In the genomic region with DNA sequence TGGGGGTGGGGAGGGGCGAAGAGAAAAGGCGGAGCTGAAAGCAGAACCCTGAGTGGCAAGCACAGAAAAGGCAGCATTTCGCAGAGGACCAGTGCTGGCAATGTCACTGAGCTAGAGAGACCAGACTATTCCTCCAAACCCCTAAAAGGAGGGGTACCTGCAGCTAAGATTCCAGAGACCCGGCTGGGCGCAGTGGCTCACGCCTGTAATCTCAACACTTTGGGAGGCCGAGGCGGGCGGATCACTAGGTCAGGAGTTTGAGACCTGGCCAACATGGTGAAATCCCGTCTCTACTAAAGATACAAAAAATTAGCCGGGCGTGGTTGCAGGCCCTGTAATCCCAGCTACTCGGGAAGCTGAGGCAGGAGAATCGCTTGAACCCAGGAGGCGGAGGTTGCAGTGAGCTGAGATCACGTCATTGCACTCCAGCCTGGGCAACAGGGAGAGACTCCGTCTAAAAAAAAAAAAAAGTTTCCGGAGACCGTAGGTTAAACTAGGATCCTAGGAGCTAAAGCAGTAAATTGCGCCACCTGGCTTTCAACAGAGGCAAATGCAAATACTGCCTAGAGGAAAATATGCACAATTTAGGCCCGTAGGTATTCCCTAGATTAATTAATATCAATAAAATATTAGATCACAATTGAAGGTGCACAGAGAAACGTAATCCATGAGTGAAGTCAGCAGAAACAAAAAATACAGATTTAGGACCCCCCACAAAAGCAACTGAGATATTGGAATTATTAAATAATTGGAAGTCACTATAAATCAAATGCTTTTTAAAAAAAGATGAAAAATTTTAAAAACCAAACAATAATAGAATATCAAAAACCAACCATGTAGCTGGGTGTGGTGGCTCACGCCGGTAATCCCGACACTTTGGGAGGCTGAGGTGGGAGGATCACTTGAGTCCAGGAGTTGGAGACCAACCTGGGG, we compare ENCODE assay signal across 1 cellular context.
TF ChIP-seq lines count a peak whose summit lies in the region.

No MANE protein-coding gene starts in this region.

TF ChIP-seq in HepG2, 621 proteins besides CTCF, POLR2A, EP300 and RAD21 (continued from another document):
- TF ChIP-seq, protein P1, sequence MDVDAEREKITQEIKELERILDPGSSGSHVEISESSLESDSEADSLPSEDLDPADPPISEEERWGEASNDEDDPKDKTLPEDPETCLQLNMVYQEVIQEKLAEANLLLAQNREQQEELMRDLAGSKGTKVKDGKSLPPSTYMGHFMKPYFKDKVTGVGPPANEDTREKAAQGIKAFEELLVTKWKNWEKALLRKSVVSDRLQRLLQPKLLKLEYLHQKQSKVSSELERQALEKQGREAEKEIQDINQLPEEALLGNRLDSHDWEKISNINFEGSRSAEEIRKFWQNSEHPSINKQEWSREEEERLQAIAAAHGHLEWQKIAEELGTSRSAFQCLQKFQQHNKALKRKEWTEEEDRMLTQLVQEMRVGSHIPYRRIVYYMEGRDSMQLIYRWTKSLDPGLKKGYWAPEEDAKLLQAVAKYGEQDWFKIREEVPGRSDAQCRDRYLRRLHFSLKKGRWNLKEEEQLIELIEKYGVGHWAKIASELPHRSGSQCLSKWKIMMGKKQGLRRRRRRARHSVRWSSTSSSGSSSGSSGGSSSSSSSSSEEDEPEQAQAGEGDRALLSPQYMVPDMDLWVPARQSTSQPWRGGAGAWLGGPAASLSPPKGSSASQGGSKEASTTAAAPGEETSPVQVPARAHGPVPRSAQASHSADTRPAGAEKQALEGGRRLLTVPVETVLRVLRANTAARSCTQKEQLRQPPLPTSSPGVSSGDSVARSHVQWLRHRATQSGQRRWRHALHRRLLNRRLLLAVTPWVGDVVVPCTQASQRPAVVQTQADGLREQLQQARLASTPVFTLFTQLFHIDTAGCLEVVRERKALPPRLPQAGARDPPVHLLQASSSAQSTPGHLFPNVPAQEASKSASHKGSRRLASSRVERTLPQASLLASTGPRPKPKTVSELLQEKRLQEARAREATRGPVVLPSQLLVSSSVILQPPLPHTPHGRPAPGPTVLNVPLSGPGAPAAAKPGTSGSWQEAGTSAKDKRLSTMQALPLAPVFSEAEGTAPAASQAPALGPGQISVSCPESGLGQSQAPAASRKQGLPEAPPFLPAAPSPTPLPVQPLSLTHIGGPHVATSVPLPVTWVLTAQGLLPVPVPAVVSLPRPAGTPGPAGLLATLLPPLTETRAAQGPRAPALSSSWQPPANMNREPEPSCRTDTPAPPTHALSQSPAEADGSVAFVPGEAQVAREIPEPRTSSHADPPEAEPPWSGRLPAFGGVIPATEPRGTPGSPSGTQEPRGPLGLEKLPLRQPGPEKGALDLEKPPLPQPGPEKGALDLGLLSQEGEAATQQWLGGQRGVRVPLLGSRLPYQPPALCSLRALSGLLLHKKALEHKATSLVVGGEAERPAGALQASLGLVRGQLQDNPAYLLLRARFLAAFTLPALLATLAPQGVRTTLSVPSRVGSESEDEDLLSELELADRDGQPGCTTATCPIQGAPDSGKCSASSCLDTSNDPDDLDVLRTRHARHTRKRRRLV (CRISPR knock-in tag; IDR thresholded peaks at IDR 0.05): peak; percentile 67; the same call in 1 of the 2 replicates
- TF ChIP-seq ZNF577 (CRISPR knock-in tag; IDR thresholded peaks at IDR 0.05; ENCODE audit: borderline replicate concordance, low read depth): no peak
- TF ChIP-seq GABPB1 (CRISPR knock-in tag; IDR thresholded peaks at IDR 0.05): peak; percentile 65
- 0 out of 2 replicates have a peak, but pooled peaks have one; percentile 23 for TF ChIP-seq SOX5 (CRISPR knock-in tag; IDR thresholded peaks at IDR 0.05; ENCODE audit: borderline replicate concordance)
- TF ChIP-seq ZNF770 (CRISPR knock-in tag; IDR thresholded peaks at IDR 0.05): no peak
- no peak for TF ChIP-seq ZFYVE20 (CRISPR knock-in tag; IDR thresholded peaks at IDR 0.05; ENCODE audit: borderline replicate concordance, low read depth)
- TF ChIP-seq ZBTB21 (CRISPR knock-in tag; IDR thresholded peaks at IDR 0.05): no peak
- no peak for TF ChIP-seq RBM39 (IDR thresholded peaks at IDR 0.05; ENCODE audit: low read depth, low read length, poor library complexity, severe bottlenecking)
- TF ChIP-seq KLF9 (CRISPR knock-in tag; IDR thresholded peaks at IDR 0.05; ENCODE audit: low read depth): no peak
- no peak for TF ChIP-seq LCORL (IDR thresholded peaks at IDR 0.05)
- peak; percentile 37; the same call in 1 of the 2 replicates for TF ChIP-seq LCORL (CRISPR knock-in tag; IDR thresholded peaks at IDR 0.05)
- peak; percentile 73 for TF ChIP-seq GATAD2A (CRISPR knock-in tag; IDR thresholded peaks at IDR 0.05)
- no peak for TF ChIP-seq ZNF512 (CRISPR knock-in tag; IDR thresholded peaks at IDR 0.05)
- TF ChIP-seq STAG1 (CRISPR knock-in tag; IDR thresholded peaks at IDR 0.05): peak; percentile 87
- no peak for TF ChIP-seq SOX13 (IDR thresholded peaks at IDR 0.05)
- TF ChIP-seq SOX13 (CRISPR knock-in tag; conservative IDR thresholded peaks at IDR 0.05 in 1 of 2, IDR thresholded peaks at IDR 0.05 in 1 of 2): 0 out of 4 replicates have a peak, but pooled peaks of 1 of the 2 experiments have one; percentile 8
- peak; percentile 48; the same call in 1 of the 2 replicates for TF ChIP-seq MTA1 (CRISPR knock-in tag; IDR thresholded peaks at IDR 0.05; ENCODE audit: borderline replicate concordance)
- 0 out of 2 replicates have a peak, but pooled peaks have one; percentile 35 for TF ChIP-seq ZNF543 (CRISPR knock-in tag; IDR thresholded peaks at IDR 0.05)
- TF ChIP-seq TFE3 (CRISPR knock-in tag; IDR thresholded peaks at IDR 0.05): no peak
